19 cellular contexts compared by ENCODE assay signal in the genomic region with DNA sequence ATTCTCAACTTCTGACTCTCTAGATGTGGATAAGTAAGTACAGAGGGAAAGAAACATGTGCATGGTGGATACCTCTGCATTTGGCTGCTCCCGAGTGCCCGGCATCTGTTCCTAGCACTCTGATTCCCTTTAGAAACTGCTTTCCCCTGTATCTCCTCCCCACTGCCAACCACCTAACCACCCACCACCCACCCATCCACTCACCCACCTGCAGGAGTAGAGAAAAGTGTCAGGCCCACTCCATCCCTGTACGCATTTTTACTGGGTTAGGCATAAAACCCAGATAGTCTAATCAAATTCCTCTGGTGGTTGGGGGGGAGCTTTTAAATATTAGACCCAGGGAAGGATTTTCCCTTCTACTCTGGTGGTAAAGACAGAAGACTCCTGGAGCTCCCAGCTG.
A peak's percentile ranks its signal among the peaks of the same experiment; 100 is the strongest.
DNase-seq lines count a peak whose midpoint lies in the region; ATAC-seq, FAIRE-seq and TF ChIP-seq lines count a peak whose summit lies in the region.
"Had no signal": no experiment of that assay in that cellular context is flagged by ENCODE, and none has a peak within 500 bp of the region (broad histone marks: within the 10 kb centered on the region; RNA-seq: fewer than 3 reads in every experiment).

No MANE protein-coding gene starts in this region.

- no peak overlapping the region for H4K91ac ChIP-seq in neuronal stem cell (ENCODE audit: low read depth, low read length, poor library complexity)

- H2AFZ ChIP-seq in neuronal stem cell (ENCODE audit: low read length) = no peak overlapping the region

- DNase-seq in GM19239 (ENCODE audit: insufficient read length, low spot score) (no peak), neuronal stem cell (ENCODE audit: low spot score) (no peak), NCI-H226 (no peak), upper lobe of right lung (no peak)
- DNase-seq: AML-193; Caco-2; Calu3; CD4-positive, alpha-beta T cell; CD8-positive, alpha-beta T cell; DMS79 treated with DMSO at 0.1 percent for 48 hours; GF-D8 had no signal

- H3K27me3 ChIP-seq in neuronal stem cell (ENCODE audit: control insufficient read depth in 3 of 3, insufficient read depth in 3 of 3, low read depth in 1 of 3, low read length in 3 of 3) (peaks cover 0 to 56% (median 0%) of the 10 kb centered on the region in 3 experiments), upper lobe of right lung (no peaks in the 10 kb centered on the region)
- H3K27me3 ChIP-seq: BLaER1 treated with 17β-estradiol and CSF1 and Interleukin-3, amounts not matched to agents 10 nM and 100 nM had no signal

- H3K18ac ChIP-seq in neuronal stem cell (ENCODE audit: low read length) = no peak overlapping the region

- H3K9me3 ChIP-seq in HEK293 (ENCODE audit: control insufficient read depth, insufficient read depth, low read depth, low read length) (no peaks in the 10 kb centered on the region), neuronal stem cell (replicated peaks in 1 of 2; ENCODE audit: control insufficient read depth in 2 of 2, insufficient read depth in 1 of 2, low read depth in 1 of 2, low read length in 2 of 2) (no peaks in the 10 kb centered on the region), upper lobe of right lung (no peaks in the 10 kb centered on the region)
- H3K9me3 ChIP-seq: A549; BLaER1 treated with 17β-estradiol and CSF1 and Interleukin-3, amounts not matched to agents 10 nM and 100 nM; Caco-2 had no signal

- H3K27ac ChIP-seq in HEK293 (ENCODE audit: extremely low read depth, low read depth, low read length) (no peak overlapping the region), neuronal stem cell (replicated peaks; ENCODE audit: low read length) (no peak overlapping the region), upper lobe of right lung (no peak overlapping the region)
- H3K27ac ChIP-seq: 22Rv1; A549; BLaER1 treated with 17β-estradiol and CSF1 and Interleukin-3, amounts not matched to agents 10 nM and 100 nM; C4-2B had no signal

- peak; percentile 31 for FAIRE-seq in GM19239 (lab: Jason Lieb, UNC)
- FAIRE-seq: A549, D721Med, G401.6, GM12891 had no signal

- H3K79me1 ChIP-seq in neuronal stem cell (ENCODE audit: low read depth, low read length) = no peaks in the 10 kb centered on the region

- WGBS in neuronal stem cell (ENCODE audit: extremely low coverage in 2 of 2, insufficient read length in 2 of 2, insufficient replicate concordance in 1 of 2), 2 donors = no CpG with 5 or more reads among the region's 3 CpGs

- POLR2A ChIA-PET in HEK293 (lab: Yijun Ruan, JAX) = no interaction called here

- no peak overlapping the region for H2BK12ac ChIP-seq in neuronal stem cell (ENCODE audit: low read length)

- intact Hi-C loops in upper lobe of right lung (cut with DNase I) = no loop called here

- H3K23ac ChIP-seq in neuronal stem cell (ENCODE audit: low read depth, low read length, poor library complexity) = no peak overlapping the region

- no peak overlapping the region for H3K9ac ChIP-seq in neuronal stem cell (ENCODE audit: low read depth, low read length, poor library complexity)
- H3K9ac ChIP-seq: BLaER1 treated with 17β-estradiol and CSF1 and Interleukin-3, amounts not matched to agents 10 nM and 100 nM had no signal

- no peak overlapping the region for H2BK15ac ChIP-seq in neuronal stem cell (ENCODE audit: low read length)

- H3K4me1 ChIP-seq in HEK293 (ENCODE audit: control insufficient read depth, insufficient read depth, low read length) (no peaks in the 10 kb centered on the region), neuronal stem cell (ENCODE audit: control insufficient read depth in 2 of 2, insufficient read depth in 1 of 2, low read depth in 1 of 2, low read length in 2 of 2) (no peaks in the 10 kb centered on the region), upper lobe of right lung (no peaks in the 10 kb centered on the region)
- H3K4me1 ChIP-seq: A549 had no signal

- CTCF ChIA-PET in HEK293 (lab: Yijun Ruan, JAX) = interaction anchor here (0.7 kb wide), 1 partner anchor 61 kb away, joined by 4 read pairs; no protein-coding TSS in a partner anchor

- peak overlapping the region; percentile 73 for H4K8ac ChIP-seq in neuronal stem cell (ENCODE audit: low read depth, low read length)

- H3K4me2 ChIP-seq in neuronal stem cell (ENCODE audit: insufficient read depth, low read length, poor library complexity, severe bottlenecking) = no peak overlapping the region
- H3K4me2 ChIP-seq: A549; BLaER1 treated with 17β-estradiol and CSF1 and Interleukin-3, amounts not matched to agents 10 nM and 100 nM had no signal

- H2BK120ac ChIP-seq in neuronal stem cell (ENCODE audit: low read depth, low read length) = no peak overlapping the region

- ATAC-seq in upper lobe of right lung = no peak
- ATAC-seq: A549; CD8-positive, alpha-beta T cell had no signal

- no peak for TF ChIP-seq CTCF in HEK293 (tag by site-specific recombination; IDR thresholded peaks at IDR 0.05)
- no peak for TF ChIP-seq CTCF in upper lobe of right lung (IDR thresholded peaks at IDR 0.05)

- H2AK5ac ChIP-seq in neuronal stem cell (ENCODE audit: low read depth, low read length) = no peak overlapping the region

- no peak overlapping the region for H3K4ac ChIP-seq in neuronal stem cell (ENCODE audit: low read length)

- no peak overlapping the region for H3K14ac ChIP-seq in neuronal stem cell (ENCODE audit: low read length)

- H2BK5ac ChIP-seq in neuronal stem cell (ENCODE audit: low read length) = no peak overlapping the region

- H3K4me3 ChIP-seq in HEK293 (ENCODE audit: low read depth, low read length) (no peak overlapping the region), neuronal stem cell (ENCODE audit: low read length in 2 of 2) (no peak overlapping the region), upper lobe of right lung (no peak overlapping the region)
- H3K4me3 ChIP-seq: A549; BLaER1 treated with 17β-estradiol and CSF1 and Interleukin-3, amounts not matched to agents 10 nM and 100 nM had no signal

- H3K36me3 ChIP-seq in HEK293 (ENCODE audit: control insufficient read depth in 2 of 2, insufficient read depth in 1 of 2, low read length in 2 of 2) = no peaks in the 10 kb centered on the region
- H3K36me3 ChIP-seq in neuronal stem cell (replicated peaks in 1 of 2; ENCODE audit: control insufficient read depth in 2 of 2, insufficient read depth in 2 of 2, low read length in 2 of 2) = no peaks in the 10 kb centered on the region
- no peaks in the 10 kb centered on the region for H3K36me3 ChIP-seq in upper lobe of right lung
- H3K36me3 ChIP-seq: BLaER1 treated with 17β-estradiol and CSF1 and Interleukin-3, amounts not matched to agents 10 nM and 100 nM had no signal

TF ChIP-seq in HEK293, 187 proteins besides CTCF, POLR2A, EP300 and RAD21:
- TF ChIP-seq ZIC2 (tag by site-specific recombination; IDR thresholded peaks at IDR 0.05) = no peak
- peak; percentile 70; the same call in 1 of the 2 replicates for TF ChIP-seq EGR2 (tag by site-specific recombination; IDR thresholded peaks at IDR 0.05; ENCODE audit: low read depth)
- TF ChIP-seq ZFHX2 (tag by site-specific recombination; conservative IDR thresholded peaks at IDR 0.05) = peak; percentile 65
